Comparison of ENCODE assay signal across 8 cellular contexts in genomic region chr7:129053938-129054437, GRCh38. TPM values are rescaled to one million over a fixed set of nuclear protein-coding genes. Genes with fewer than 3 reads are reported as not detected.
DNase-seq lines count a peak whose midpoint lies in the region; ATAC-seq and TF ChIP-seq lines count a peak whose summit lies in the region.

No MANE protein-coding gene starts in this region.

- no peaks in the 10 kb centered on the region for H3K9me3 ChIP-seq in NT2/D1 (ENCODE audit: insufficient read depth, low read length)

- no peak for TF ChIP-seq CTCF in dorsolateral prefrontal cortex (IDR thresholded peaks at IDR 0.05 in 54 of 56, conservative IDR thresholded peaks at IDR 0.05 in 2 of 56; ENCODE audit: low read depth in 1 of 56, partially characterized antibody in 56 of 56)

- H3K9ac ChIP-seq in NT2/D1 (ENCODE audit: insufficient read length, low read depth) = peak overlapping the region; percentile 99

- H3K9me3 Mint-ChIP-seq in naive thymus-derived CD8-positive, alpha-beta T cell = no peaks in the 10 kb centered on the region

- peaks cover 17% of the 10 kb centered on the region for H3K36me3 ChIP-seq in NT2/D1 (ENCODE audit: insufficient read depth, insufficient read length, low read length)

- H3K4me1 Mint-ChIP-seq in naive thymus-derived CD8-positive, alpha-beta T cell = peaks cover 22 to 53% (median 44%) of the 10 kb centered on the region in 4 donors

- H3K4me3 ChIP-seq in NT2/D1 (ENCODE audit: insufficient read length, low read depth) (peak overlapping the region; percentile 99), dorsolateral prefrontal cortex (peak overlapping the region; percentile 70 to 100 (median 95))

- intact Hi-C loops in dorsolateral prefrontal cortex (cut with DNase I) = no loop called here

- no peak for ATAC-seq in naive thymus-derived CD8-positive, alpha-beta T cell
- ATAC-seq in HG03095 (IDR thresholded peaks at IDR 0.05; ENCODE audit: unreplicated experiment) = no peak

- peak overlapping the region in 58 of 59 donors; percentile 86 to 100 (median 98) for H3K27ac ChIP-seq in dorsolateral prefrontal cortex

- POLR2A ChIA-PET in naive thymus-derived CD8-positive, alpha-beta T cell (lab: Charles Lee) = interaction anchor here (0.6 to 1.7 kb wide), 4 partner anchors 9 to 627 kb away, joined by 3 to 10 read pairs (median 4); partner anchors contain the start of gene TSPAN33

- H3K4me1 ChIP-seq in NT2/D1 (ENCODE audit: insufficient read depth, insufficient read length) = no peaks in the 10 kb centered on the region

- peak; percentile 70 for DNase-seq in DMS53 (lab: John Stamatoyannopoulos, UW)
- DNase-seq in DMS53 treated with DMSO at 0.1 percent for 48 hours (lab: John Stamatoyannopoulos, UW; ENCODE audit: unreplicated experiment) = no peak
- DNase-seq in NT2/D1 (ENCODE audit: low read depth, low spot score) = no peak
- DNase-seq in dorsolateral prefrontal cortex = no peak
- peak in 1 of 10 donors; percentile 0 for DNase-seq in naive thymus-derived CD8-positive, alpha-beta T cell
- no peak for DNase-seq in KBM-7
- DNase-seq in 8988T = no peak

- peaks cover 7 to 18% (median 11%) of the 10 kb centered on the region in 3 donors for H3K36me3 Mint-ChIP-seq in naive thymus-derived CD8-positive, alpha-beta T cell

- H3K27me3 Mint-ChIP-seq in naive thymus-derived CD8-positive, alpha-beta T cell = peaks cover 0 to under 1% (median 0%) of the 10 kb centered on the region in 5 donors

- peak overlapping the region; percentile 97 to 100 (median 99) for H3K27ac Mint-ChIP-seq in naive thymus-derived CD8-positive, alpha-beta T cell

- H3K4me3 Mint-ChIP-seq in naive thymus-derived CD8-positive, alpha-beta T cell = peak overlapping the region; percentile 95 to 100 (median 99)

- in situ Hi-C loops in KBM-7 (cut with MboI; ENCODE audit: low pct_unique_long_range_greater_than_20kb, low sequenced_read_pairs) = no loop called here

- H3K27me3 ChIP-seq in NT2/D1 (ENCODE audit: insufficient read depth, insufficient read length) (no peaks in the 10 kb centered on the region), dorsolateral prefrontal cortex (no peaks in the 10 kb centered on the region)

RNA-seq across cellular contexts. Expression of gene TNPO3, which starts 0.9 kb away (rescaled TPM):
- total RNA-seq in dorsolateral prefrontal cortex = 10 to 100 TPM; 26.7 to 48.8 (median 38.5) TPM
- total RNA-seq in naive thymus-derived CD8-positive, alpha-beta T cell = 10 to 100 TPM; 39.3 to 40.3 TPM
- 10 to 100 TPM; 30.3 to 36.3 (median 33.8) TPM for polyA plus RNA-seq in naive thymus-derived CD8-positive, alpha-beta T cell
